ENCODE assay signal across 20 cellular contexts in genomic region chr18:3444954-3445353, GRCh38. TPM values are rescaled to one million over a fixed set of nuclear protein-coding genes. Genes with fewer than 3 reads are reported as not detected.
DNase-seq lines count a peak whose midpoint lies in the region; ATAC-seq and TF ChIP-seq lines count a peak whose summit lies in the region.
"Had no signal": no experiment of that assay in that cellular context is flagged by ENCODE, and none has a peak within 500 bp of the region (broad histone marks: within the 10 kb centered on the region; RNA-seq: fewer than 3 reads in every experiment).

No MANE protein-coding gene starts in this region.

- POLR2A ChIA-PET in PC-9 (lab: Charles Lee; ENCODE audit: unreplicated experiment) = interaction anchor here (0.6 to 1.0 kb wide), 3 partner anchors 62 to 205 kb away, joined by 4 to 17 read pairs (median 4); no protein-coding TSS in a partner anchor

- H3K9me3 ChIP-seq in PC-9 (ENCODE audit: insufficient read depth, low read depth) = no peaks in the 10 kb centered on the region
- H3K9me3 ChIP-seq in trophoblast cell (ENCODE audit: insufficient read depth, low read depth, low read length) = no peaks in the 10 kb centered on the region
- no peaks in the 10 kb centered on the region for H3K9me3 ChIP-seq in testis
- H3K9me3 ChIP-seq: BE2C, transverse colon had no signal

- H3K23ac ChIP-seq in trophoblast cell (ENCODE audit: low read length) = no peak overlapping the region

- no peak overlapping the region for H3K9ac ChIP-seq in trophoblast cell (ENCODE audit: low read length)

- peaks cover 24% of the 10 kb centered on the region for H3K79me1 ChIP-seq in trophoblast cell (ENCODE audit: low read length)

- H4K12ac ChIP-seq in trophoblast cell (ENCODE audit: low read depth, low read length) = no peak overlapping the region

- H3K4me3 ChIP-seq in PC-9 (no peak overlapping the region), trophoblast cell (ENCODE audit: low read depth, low read length) (no peak overlapping the region), testis (no peak overlapping the region)
- H3K4me3 ChIP-seq: transverse colon had no signal

- no peak for TF ChIP-seq CTCF in PC-9 (conservative IDR thresholded peaks at IDR 0.05)
- no peak for TF ChIP-seq CTCF in testis (IDR thresholded peaks at IDR 0.05)

- no peak for DNase-seq in T-helper 1 cell
- DNase-seq in PC-9 = no peak
- no peak for DNase-seq in memory B cell (ENCODE audit: low spot score in 2 of 2)
- DNase-seq in trophoblast cell = no peak
- DNase-seq in testis = no peak
- DNase-seq in KG1 (lab: John Stamatoyannopoulos, UW) = no peak
- DNase-seq: activated CD4-positive, alpha-beta T cell treated with anti-CD3 and anti-CD28 coated beads for 48 hours; activated CD8-positive, alpha-beta memory T cell treated with anti-CD3 and anti-CD28 coated beads for 24 hours; activated gamma-delta T cell; activated naive CD8-positive, alpha-beta T cell treated with anti-CD3 and anti-CD28 coated beads, Interleukin-2, amount 50 U/mL, for 24 hours; BE2C; DND-41; NCI-H1417 treated with DMSO at 0.1 percent for 48 hours; NCI-H2081; NCI-H748 treated with DMSO at 0.1 percent for 48 hours; stimulated activated CD8-positive, alpha-beta memory T cell treated with anti-CD3 and anti-CD28 coated beads, Interleukin-4, amount 100 ng/mL, for 48 hours; transverse colon had no signal

- H3K27me3 ChIP-seq in PC-9 (ENCODE audit: insufficient read depth, low read depth) = no peaks in the 10 kb centered on the region
- no peaks in the 10 kb centered on the region for H3K27me3 ChIP-seq in trophoblast cell (ENCODE audit: insufficient read depth, low read length)
- no peaks in the 10 kb centered on the region for H3K27me3 ChIP-seq in testis
- H3K27me3 ChIP-seq: BE2C, transverse colon had no signal

- H3K4me1 ChIP-seq in PC-9 (replicated peaks; ENCODE audit: insufficient read depth) (peaks cover 44% of the 10 kb centered on the region), trophoblast cell (ENCODE audit: control insufficient read depth in 1 of 2, insufficient read depth in 2 of 2, low read length in 2 of 2) (peaks cover 0 to 6% of the 10 kb centered on the region in 2 experiments), testis (peaks cover 11% of the 10 kb centered on the region)
- H3K4me1 ChIP-seq: BE2C had no signal

- BruUV-seq in PC-9 (replicated peaks; lab: Mats Ljungman, UMichigan) = no TSS peak

- H3K4ac ChIP-seq in trophoblast cell (ENCODE audit: low read depth, low read length) = no peak overlapping the region

- H3K4me3 Mint-ChIP-seq in T-helper 1 cell treated with Interleukin-12 subunit alpha and Interleukin-12 subunit beta and Interleukin-4 antibody, amounts not matched to agents 30 μg/mL and 1 μg/mL, for 36 hours = peak overlapping the region; percentile 21
- H3K4me3 Mint-ChIP-seq in memory B cell = no peak overlapping the region
- H3K4me3 Mint-ChIP-seq: activated naive CD8-positive, alpha-beta T cell treated with anti-CD3 and anti-CD28 coated beads, Interleukin-2, amount 50 U/mL, for 24 hours had no signal

- CTCF ChIA-PET in PC-9 (lab: Charles Lee) = no interaction called here

- peak overlapping the region; percentile 23 for H4K91ac ChIP-seq in trophoblast cell (ENCODE audit: low read depth, low read length)

- H3K79me2 ChIP-seq in PC-9 (ENCODE audit: low read depth) (peaks cover 63% of the 10 kb centered on the region), trophoblast cell (ENCODE audit: control insufficient read depth, insufficient read depth, low read length, poor library complexity) (peaks cover 9% of the 10 kb centered on the region)

- peak overlapping the region; percentile 7; the same call in 1 of the 2 replicates for H3K4me2 ChIP-seq in PC-9
- no peak overlapping the region for H3K4me2 ChIP-seq in trophoblast cell (ENCODE audit: low read length)

- H3K36me3 Mint-ChIP-seq in T-helper 1 cell treated with Interleukin-12 subunit alpha and Interleukin-12 subunit beta and Interleukin-4 antibody, amounts not matched to agents 30 μg/mL and 1 μg/mL, for 36 hours (ENCODE audit: low read depth) = no peaks in the 10 kb centered on the region
- no peaks in the 10 kb centered on the region for H3K36me3 Mint-ChIP-seq in memory B cell

- WGBS in trophoblast cell (ENCODE audit: extremely low coverage, insufficient coverage, insufficient read length) = no CpG with 5 or more reads among the region's 5 CpGs
- 80 to 96% methylated on average over 5 of the region's 5 CpGs for WGBS in testis, 2 donors

- peak overlapping the region; percentile 20 for H2AK5ac ChIP-seq in trophoblast cell (ENCODE audit: low read length)

- no peak overlapping the region for H2BK120ac ChIP-seq in trophoblast cell (ENCODE audit: insufficient read depth, low read length, poor library complexity)

- H2BK12ac ChIP-seq in trophoblast cell (ENCODE audit: low read length) = no peak overlapping the region

- no peaks in the 10 kb centered on the region for H3K9me3 Mint-ChIP-seq in T-helper 1 cell treated with Interleukin-12 subunit alpha and Interleukin-12 subunit beta and Interleukin-4 antibody, amounts not matched to agents 30 μg/mL and 1 μg/mL, for 36 hours
- no peaks in the 10 kb centered on the region for H3K9me3 Mint-ChIP-seq in memory B cell
- H3K9me3 Mint-ChIP-seq: activated naive CD8-positive, alpha-beta T cell treated with anti-CD3 and anti-CD28 coated beads, Interleukin-2, amount 50 U/mL, for 24 hours had no signal

- H3F3A ChIP-seq in PC-9 (ENCODE audit: insufficient read depth, low read depth) = peaks cover 65% of the 10 kb centered on the region

- H4K8ac ChIP-seq in trophoblast cell (ENCODE audit: low read depth, low read length) = no peak overlapping the region

- H2BK5ac ChIP-seq in trophoblast cell (ENCODE audit: low read depth, low read length, poor library complexity) = no peak overlapping the region

- H3K18ac ChIP-seq in trophoblast cell (ENCODE audit: low read length) = no peak overlapping the region

- no peak overlapping the region for H3K14ac ChIP-seq in trophoblast cell (ENCODE audit: low read length)

- TF ChIP-seq POLR2A in testis (IDR thresholded peaks at IDR 0.05) = no peak

- peak overlapping the region; percentile 7 for H3K27ac Mint-ChIP-seq in T-helper 1 cell treated with Interleukin-12 subunit alpha and Interleukin-12 subunit beta and Interleukin-4 antibody, amounts not matched to agents 30 μg/mL and 1 μg/mL, for 36 hours
- H3K27ac Mint-ChIP-seq in memory B cell = peak overlapping the region; percentile 65
- H3K27ac Mint-ChIP-seq: activated naive CD8-positive, alpha-beta T cell treated with anti-CD3 and anti-CD28 coated beads, Interleukin-2, amount 50 U/mL, for 24 hours had no signal

- H3K4me1 Mint-ChIP-seq in T-helper 1 cell treated with Interleukin-12 subunit alpha and Interleukin-12 subunit beta and Interleukin-4 antibody, amounts not matched to agents 30 μg/mL and 1 μg/mL, for 36 hours (ENCODE audit: low read depth) = peaks cover 20% of the 10 kb centered on the region
- peaks cover 2% of the 10 kb centered on the region for H3K4me1 Mint-ChIP-seq in memory B cell

- ATAC-seq in memory B cell (ENCODE audit: low read depth) = no peak
- ATAC-seq in GM21447 (IDR thresholded peaks at IDR 0.05; ENCODE audit: unreplicated experiment) = no peak
- ATAC-seq: activated naive CD8-positive, alpha-beta T cell treated with anti-CD3 and anti-CD28 coated beads, Interleukin-2, amount 50 U/mL, for 24 hours; Right ventricle myocardium inferior had no signal

- H2AFZ ChIP-seq in PC-9 (no peak overlapping the region), trophoblast cell (ENCODE audit: insufficient read depth, low read length, poor library complexity) (no peak overlapping the region)

- peaks cover 24% of the 10 kb centered on the region for H3K27me3 Mint-ChIP-seq in T-helper 1 cell treated with Interleukin-12 subunit alpha and Interleukin-12 subunit beta and Interleukin-4 antibody, amounts not matched to agents 30 μg/mL and 1 μg/mL, for 36 hours (ENCODE audit: low read depth)
- H3K27me3 Mint-ChIP-seq in memory B cell = no peaks in the 10 kb centered on the region
- H3K27me3 Mint-ChIP-seq: activated naive CD8-positive, alpha-beta T cell treated with anti-CD3 and anti-CD28 coated beads, Interleukin-2, amount 50 U/mL, for 24 hours had no signal

- intact Hi-C loops in PC-9 (cut with micrococcal nuclease; ENCODE audit: unreplicated experiment) (loop anchor here (5.0 to 10.0 kb wide), 6 partner anchors 78 to 552 kb away; partner anchors contain the start of gene LPIN2), testis (cut with DNase I; ENCODE audit: low total_unique reads) (loop anchor here (10.0 kb wide), 1 partner anchor 160 kb away; no protein-coding TSS in a partner anchor)

- 0 out of 2 replicates have a peak, but pooled peaks cover 12% of the 10 kb centered on the region for H3K36me3 ChIP-seq in PC-9 (ENCODE audit: low read depth)
- H3K36me3 ChIP-seq in trophoblast cell (ENCODE audit: control insufficient read depth in 1 of 2, insufficient read depth in 2 of 2, low read length in 2 of 2) = peaks cover 0 to 1% of the 10 kb centered on the region in 2 experiments
- H3K36me3 ChIP-seq in testis (ENCODE audit: low read depth, missing control alignments) = no peaks in the 10 kb centered on the region
- H3K36me3 ChIP-seq: BE2C, transverse colon had no signal

- H3K27ac ChIP-seq in PC-9 (peak overlapping the region; percentile 96), trophoblast cell (ENCODE audit: low read depth, low read length) (no peak overlapping the region), testis (no peak overlapping the region)

- no peaks in the 10 kb centered on the region for H4K20me1 ChIP-seq in PC-9 (ENCODE audit: insufficient read depth)

- no peaks in the 10 kb centered on the region for H3K9me2 ChIP-seq in PC-9 (ENCODE audit: insufficient read depth)

RNA-seq across cellular contexts. Expression of gene TGIF1, which starts 5.0 kb away (rescaled TPM):
- 188 and 203 TPM in 2 replicates for total RNA-seq in PC-9 (2021)
- polyA plus RNA-seq in trophoblast cell (2013) = 125 and 128 TPM in 2 replicates
- total RNA-seq in testis = 100 to 1,000 TPM in 1 of 2 donors, 10 to 100 TPM in 1; 66.6 to 117 TPM
- 56.1 TPM for polyA plus RNA-seq in testis (ENCODE audit: insufficient read depth, low read depth, low replicate concordance)
